In genomic region chr1:84479998-84480397, GRCh38 we compare ENCODE assay signal across 8 cellular contexts. TPM values are rescaled to one million over a fixed set of nuclear protein-coding genes. Genes with fewer than 3 reads are reported as not detected.
DNase-seq lines count a peak whose midpoint lies in the region; ATAC-seq and TF ChIP-seq lines count a peak whose summit lies in the region.

No MANE protein-coding gene starts in this region.

- peak overlapping the region; percentile 86 for H2AFZ ChIP-seq in neural cell (ENCODE audit: low read depth, low read length)

- ATAC-seq in stimulated activated naive CD8-positive, alpha-beta T cell treated with anti-CD3 and anti-CD28 coated beads, Interleukin-15, Interleukin-2, amounts not matched to agents 100 U/mL and 50 U/mL, for 24 hours: no peak
- ATAC-seq in effector memory CD8-positive, alpha-beta T cell (replicated peaks): peak; percentile 1
- ATAC-seq in HG03457 (IDR thresholded peaks at IDR 0.05; ENCODE audit: unreplicated experiment): no peak

- peaks cover 54% of the 10 kb centered on the region for H3K36me3 Mint-ChIP-seq in stimulated activated naive CD8-positive, alpha-beta T cell treated with anti-CD3 and anti-CD28 coated beads, Interleukin-15, Interleukin-2, amounts not matched to agents 100 ng/mL and 50 ng/mL, for 24 hours (ENCODE audit: low read depth)
- peaks cover 35% of the 10 kb centered on the region for H3K36me3 Mint-ChIP-seq in effector memory CD8-positive, alpha-beta T cell (ENCODE audit: insufficient read depth)

- no peaks in the 10 kb centered on the region for H3K9me2 ChIP-seq in neural cell (ENCODE audit: insufficient read depth, low read length)

- peak overlapping the region; percentile 70 for H3K27ac Mint-ChIP-seq in stimulated activated naive CD8-positive, alpha-beta T cell treated with anti-CD3 and anti-CD28 coated beads, Interleukin-15, Interleukin-2, amounts not matched to agents 100 ng/mL and 50 ng/mL, for 24 hours
- H3K27ac Mint-ChIP-seq in effector memory CD8-positive, alpha-beta T cell: peak overlapping the region; percentile 99

- H3K4me1 ChIP-seq in NT2/D1 (ENCODE audit: insufficient read depth, insufficient read length): peaks cover 3% of the 10 kb centered on the region

- H3K36me3 ChIP-seq in NT2/D1 (ENCODE audit: insufficient read depth, insufficient read length, low read length) (peaks cover 42% of the 10 kb centered on the region), neural cell (ENCODE audit: insufficient read depth, low read length) (no peaks in the 10 kb centered on the region)

- peaks cover 25% of the 10 kb centered on the region for H3K79me2 ChIP-seq in neural cell (replicated peaks; ENCODE audit: insufficient read depth, low read length)

- peaks cover 6% of the 10 kb centered on the region for H3F3A ChIP-seq in neural cell (ENCODE audit: insufficient read depth, low read length, poor library complexity, severe bottlenecking)

- no peak for TF ChIP-seq CTCF in neural cell (IDR thresholded peaks at IDR 0.05; ENCODE audit: poor library complexity, severe bottlenecking)

- H3K27me3 ChIP-seq in NT2/D1 (ENCODE audit: insufficient read depth, insufficient read length) (no peaks in the 10 kb centered on the region), neural cell (ENCODE audit: insufficient read depth, low read depth, low read length) (peaks cover under 1% of the 10 kb centered on the region)

- H3K27me3 Mint-ChIP-seq in stimulated activated naive CD8-positive, alpha-beta T cell treated with anti-CD3 and anti-CD28 coated beads, Interleukin-15, Interleukin-2, amounts not matched to agents 100 ng/mL and 50 ng/mL, for 24 hours: peaks cover 17% of the 10 kb centered on the region
- H3K27me3 Mint-ChIP-seq in effector memory CD8-positive, alpha-beta T cell: peaks cover 24 to 29% of the 10 kb centered on the region in 2 donors

- H4K20me1 ChIP-seq in neural cell (ENCODE audit: insufficient read depth): no peaks in the 10 kb centered on the region

- peak overlapping the region; percentile 76 for H3K4me2 ChIP-seq in neural cell (ENCODE audit: low read length)

- H3K4me3 ChIP-seq in NT2/D1 (ENCODE audit: insufficient read length, low read depth) (peak overlapping the region; percentile 76), neural cell (ENCODE audit: low read length) (peak overlapping the region; percentile 75)

- peaks cover 43% of the 10 kb centered on the region for H3K4me1 Mint-ChIP-seq in stimulated activated naive CD8-positive, alpha-beta T cell treated with anti-CD3 and anti-CD28 coated beads, Interleukin-15, Interleukin-2, amounts not matched to agents 100 ng/mL and 50 ng/mL, for 24 hours (ENCODE audit: low read depth)
- peaks cover 21 to 42% of the 10 kb centered on the region in 2 donors for H3K4me1 Mint-ChIP-seq in effector memory CD8-positive, alpha-beta T cell (ENCODE audit: low read depth in 2 of 2)

- no peak for TF ChIP-seq RAD21 in neural cell (conservative IDR thresholded peaks at IDR 0.05)

- peaks cover 9% of the 10 kb centered on the region; the same call in 1 of the 2 replicates for H3K9me3 ChIP-seq in NT2/D1 (ENCODE audit: insufficient read depth, low read length)
- no peaks in the 10 kb centered on the region for H3K9me3 ChIP-seq in neural cell (ENCODE audit: low read length)

- H3K9ac ChIP-seq in NT2/D1 (ENCODE audit: insufficient read length, low read depth): peak overlapping the region; percentile 86
- peak overlapping the region; percentile 76 for H3K9ac ChIP-seq in neural cell (ENCODE audit: low read length)

- no peak for TF ChIP-seq EP300 in neural cell (conservative IDR thresholded peaks at IDR 0.05; ENCODE audit: poor library complexity, severe bottlenecking)

- no peak overlapping the region for H3K27ac ChIP-seq in neural cell (ENCODE audit: low read length)

- peak overlapping the region; percentile 100 for H3K4me3 Mint-ChIP-seq in stimulated activated naive CD8-positive, alpha-beta T cell treated with anti-CD3 and anti-CD28 coated beads, Interleukin-15, Interleukin-2, amounts not matched to agents 100 ng/mL and 50 ng/mL, for 24 hours
- H3K4me3 Mint-ChIP-seq in effector memory CD8-positive, alpha-beta T cell: peak overlapping the region; percentile 99

- H3K9me3 Mint-ChIP-seq in stimulated activated naive CD8-positive, alpha-beta T cell treated with anti-CD3 and anti-CD28 coated beads, Interleukin-15, Interleukin-2, amounts not matched to agents 100 ng/mL and 50 ng/mL, for 24 hours: peaks cover 16% of the 10 kb centered on the region
- H3K9me3 Mint-ChIP-seq in effector memory CD8-positive, alpha-beta T cell: peaks cover 4 to 14% of the 10 kb centered on the region in 2 donors

- no peak for DNase-seq in stimulated activated naive CD8-positive, alpha-beta T cell treated with anti-CD3 and anti-CD28 coated beads, Interleukin-15, Interleukin-2, amounts not matched to agents 100 U/mL and 50 U/mL, for 24 hours
- DNase-seq in NT2/D1 (ENCODE audit: low read depth, low spot score) (no peak), NCI-H1436 treated with DMSO at 0.1 percent for 48 hours (lab: John Stamatoyannopoulos, UW) (no peak), NCI-H226 (no peak)
- no peak for DNase-seq in effector memory CD8-positive, alpha-beta T cell

TF ChIP-seq in neural cell, 6 proteins besides CTCF, POLR2A, EP300 and RAD21:
- TF ChIP-seq EZH2 (IDR thresholded peaks at IDR 0.05; ENCODE audit: borderline replicate concordance, insufficient read depth, low read length, poor library complexity, severe bottlenecking) (no peak), REST (IDR thresholded peaks at IDR 0.05; ENCODE audit: borderline replicate concordance) (no peak), SMC3 (conservative IDR thresholded peaks at IDR 0.05; ENCODE audit: poor library complexity) (no peak), TAF1 (IDR thresholded peaks at IDR 0.05; ENCODE audit: low read depth) (no peak), MXI1 (conservative IDR thresholded peaks at IDR 0.05; ENCODE audit: poor library complexity, severe bottlenecking) (no peak), POLR2AphosphoS5 (IDR thresholded peaks at IDR 0.05) (no peak)

RNA-seq across cellular contexts. Expression of gene RPF1, which starts 0.9 kb away (rescaled TPM):
- polyA plus RNA-seq in neural cell: 64.3 and 65.1 TPM in 2 replicates
- polyA minus RNA-seq in neural cell: 55.0 and 58.7 TPM in 2 replicates

RNA-seq across cellular contexts. Expression of gene SPATA1, which starts 26.2 kb away (rescaled TPM):
- 0.17 TPM in 1 of 2 replicates, not detected in the other for polyA plus RNA-seq in neural cell
- polyA minus RNA-seq in neural cell: 2.3 TPM in 1 of 2 replicates, not detected in the other

RNA-seq across cellular contexts. Expression of gene GNG5, which starts 26.4 kb away (rescaled TPM):
- 1.5 TPM in 1 of 2 replicates, not detected in the other for polyA plus RNA-seq in neural cell
- polyA minus RNA-seq in neural cell: 0.97 and 1.6 TPM in 2 replicates
